In genomic region chr10:27743736-27744477, GRCh38 we compare ENCODE assay signal across 7 cellular contexts. TPM values are rescaled to one million over a fixed set of nuclear protein-coding genes. Genes with fewer than 3 reads are reported as not detected.
DNase-seq lines count a peak whose midpoint lies in the region; ATAC-seq and TF ChIP-seq lines count a peak whose summit lies in the region.

No MANE protein-coding gene starts in this region.

- TF ChIP-seq CTCF in OCI-LY7 (conservative IDR thresholded peaks at IDR 0.05; ENCODE audit: low read length): no peak

- peaks cover 31% of the 10 kb centered on the region for H3K4me1 Mint-ChIP-seq in activated naive CD8-positive, alpha-beta T cell (ENCODE audit: low read depth)
- H3K4me1 Mint-ChIP-seq in stimulated activated effector memory CD8-positive, alpha-beta T cell treated with anti-CD3 and anti-CD28 coated beads, Interleukin-12 subunit alpha, Interleukin-12 subunit beta, amount 100 ng/mL, for 72 hours: peaks cover 44% of the 10 kb centered on the region

- ATAC-seq in stimulated activated effector memory CD8-positive, alpha-beta T cell treated with anti-CD3 and anti-CD28 coated beads, Interleukin-12 subunit alpha, Interleukin-12 subunit beta, amount 100 ng/mL, for 72 hours: no peak

- no TSS peak for BruUV-seq in OCI-LY7 (replicated peaks; lab: Mats Ljungman, UMichigan)

- H3K27ac Mint-ChIP-seq in activated naive CD8-positive, alpha-beta T cell: peak overlapping the region; percentile 76
- peak overlapping the region; percentile 70 for H3K27ac Mint-ChIP-seq in stimulated activated effector memory CD8-positive, alpha-beta T cell treated with anti-CD3 and anti-CD28 coated beads, Interleukin-12 subunit alpha, Interleukin-12 subunit beta, amount 100 ng/mL, for 72 hours

- no peak overlapping the region for H2AFZ ChIP-seq in OCI-LY7 (ENCODE audit: low read length)

- no peak for DNase-seq in stimulated activated effector memory CD8-positive, alpha-beta T cell treated with anti-CD3 and anti-CD28 coated beads, Interleukin-12 subunit alpha, Interleukin-12 subunit beta, amount 100 ng/mL, for 72 hours (ENCODE audit: low spot score in 2 of 2)
- DNase-seq in OCI-LY7 (ENCODE audit: low spot score) (no peak), NCI-H446 (lab: John Stamatoyannopoulos, UW) (no peak), cerebellar nuclear complex (lab: John Stamatoyannopoulos, UW) (no peak)

- H3K4me3 ChIP-seq in HUES6 (ENCODE audit: low read depth, low read length): peak overlapping the region; percentile 81
- peak overlapping the region; percentile 76 for H3K4me3 ChIP-seq in iPS-15b (ENCODE audit: low read depth, low read length)
- no peak overlapping the region for H3K4me3 ChIP-seq in OCI-LY7 (ENCODE audit: low read depth, low read length, poor library complexity, severe bottlenecking)

- no peaks in the 10 kb centered on the region for H4K20me1 ChIP-seq in OCI-LY7 (ENCODE audit: insufficient read depth, low read length)

- peak overlapping the region; percentile 79 for H3K9ac ChIP-seq in HUES6 (ENCODE audit: low read length)
- H3K9ac ChIP-seq in iPS-15b (ENCODE audit: low read depth, low read length): no peak overlapping the region

- H3K4me3 Mint-ChIP-seq in activated naive CD8-positive, alpha-beta T cell: peak overlapping the region; percentile 85
- H3K4me3 Mint-ChIP-seq in stimulated activated effector memory CD8-positive, alpha-beta T cell treated with anti-CD3 and anti-CD28 coated beads, Interleukin-12 subunit alpha, Interleukin-12 subunit beta, amount 100 ng/mL, for 72 hours: peak overlapping the region; percentile 79

- H3K79me2 ChIP-seq in OCI-LY7 (ENCODE audit: insufficient read depth, low read depth, low read length): no peaks in the 10 kb centered on the region

- H3K27me3 Mint-ChIP-seq in activated naive CD8-positive, alpha-beta T cell: peaks cover 35% of the 10 kb centered on the region

- no peak overlapping the region for H3K4me2 ChIP-seq in OCI-LY7 (ENCODE audit: low read length)

- H3K9me2 ChIP-seq in OCI-LY7 (ENCODE audit: insufficient read depth, low read length): no peaks in the 10 kb centered on the region

- intact Hi-C loops in OCI-LY7 (cut with micrococcal nuclease; ENCODE audit: unreplicated experiment): loop anchor here (5.0 kb wide), 2 partner anchors 498 to 638 kb away; no protein-coding TSS in a partner anchor

- POLR2A ChIA-PET in OCI-LY7 (lab: Charles Lee): no interaction called here

- H3K9me3 Mint-ChIP-seq in activated naive CD8-positive, alpha-beta T cell (ENCODE audit: low read depth): no peaks in the 10 kb centered on the region
- no peaks in the 10 kb centered on the region for H3K9me3 Mint-ChIP-seq in stimulated activated effector memory CD8-positive, alpha-beta T cell treated with anti-CD3 and anti-CD28 coated beads, Interleukin-12 subunit alpha, Interleukin-12 subunit beta, amount 100 ng/mL, for 72 hours

- H3K9me3 ChIP-seq in HUES6 (ENCODE audit: control insufficient read depth, insufficient read depth, low read depth, low read length) (no peaks in the 10 kb centered on the region), iPS-15b (ENCODE audit: control insufficient read depth, insufficient read depth, low read length) (no peaks in the 10 kb centered on the region), OCI-LY7 (ENCODE audit: low read length) (no peaks in the 10 kb centered on the region)

- H3K4me1 ChIP-seq in HUES6 (ENCODE audit: control insufficient read depth, insufficient read depth, low read length) (peaks cover 20% of the 10 kb centered on the region), iPS-15b (ENCODE audit: control insufficient read depth, insufficient read depth, low read length) (peaks cover 6% of the 10 kb centered on the region), OCI-LY7 (ENCODE audit: insufficient read depth, low read length, poor library complexity, severe bottlenecking) (peaks cover 11% of the 10 kb centered on the region)

- no peaks in the 10 kb centered on the region for H3K36me3 Mint-ChIP-seq in activated naive CD8-positive, alpha-beta T cell
- no peaks in the 10 kb centered on the region for H3K36me3 Mint-ChIP-seq in stimulated activated effector memory CD8-positive, alpha-beta T cell treated with anti-CD3 and anti-CD28 coated beads, Interleukin-12 subunit alpha, Interleukin-12 subunit beta, amount 100 ng/mL, for 72 hours

- CTCF ChIA-PET in OCI-LY7 (lab: Charles Lee; ENCODE audit: unreplicated experiment): no interaction called here

- H3K36me3 ChIP-seq in HUES6 (ENCODE audit: control insufficient read depth, insufficient read depth, low read length) (no peaks in the 10 kb centered on the region), iPS-15b (ENCODE audit: control insufficient read depth, insufficient read depth, low read length) (no peaks in the 10 kb centered on the region), OCI-LY7 (ENCODE audit: insufficient read depth, low read length) (no peaks in the 10 kb centered on the region)

- H3K27ac ChIP-seq in HUES6 (ENCODE audit: low read depth, low read length) (no peak overlapping the region), OCI-LY7 (ENCODE audit: low read depth, low read length, poor library complexity, severe bottlenecking) (no peak overlapping the region)

- H3K27me3 ChIP-seq in HUES6 (ENCODE audit: control insufficient read depth, insufficient read depth, low read length): peaks cover 90% of the 10 kb centered on the region
- H3K27me3 ChIP-seq in iPS-15b (ENCODE audit: control insufficient read depth, insufficient read depth, low read length): peaks cover 84% of the 10 kb centered on the region

RNA-seq across cellular contexts. Expression of gene MKX, which starts 1.7 kb away (rescaled TPM):
- not detected in 2 replicates for total RNA-seq in OCI-LY7 (2014; rRNA removed; shearing (Covaris generic))
- total RNA-seq in OCI-LY7 (2022): not detected in 2 replicates
